ENCODE assay signal across 25 cellular contexts in the genomic region with DNA sequence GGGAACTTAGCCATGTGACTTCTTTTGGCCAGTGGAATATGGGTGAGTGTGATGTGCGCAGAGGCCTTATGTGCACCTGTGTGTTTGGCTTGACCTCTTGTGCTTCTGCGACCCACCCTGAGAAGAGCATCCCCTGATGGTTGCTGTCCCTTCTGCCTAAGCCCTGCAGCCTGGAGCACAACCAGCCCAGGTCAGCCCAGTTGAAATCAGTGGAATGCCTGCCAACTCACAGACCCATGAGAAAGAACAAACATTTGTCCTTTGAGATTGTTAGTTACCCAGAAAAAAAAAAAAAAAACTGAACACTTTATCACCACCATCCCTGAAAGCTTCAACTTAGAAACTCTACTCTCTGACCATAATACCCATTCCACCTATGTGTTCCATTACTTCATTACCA. TPM values are rescaled to one million over a fixed set of nuclear protein-coding genes. Genes with fewer than 3 reads are reported as not detected.
"Had no signal": no experiment of that assay in that cellular context is flagged by ENCODE, and none has a peak within 500 bp of the region (broad histone marks: within the 10 kb centered on the region; RNA-seq: fewer than 3 reads in every experiment).

No MANE protein-coding gene starts in this region.

- H3K4me3 ChIP-seq: cardiac muscle cell had no signal

- H3K27ac ChIP-seq: cardiac muscle cell, WERI-Rb-1 had no signal

- H3K36me3 ChIP-seq: cardiac muscle cell, WERI-Rb-1 had no signal

- ATAC-seq: activated CD8-positive, alpha-beta memory T cell treated with anti-CD3 and anti-CD28 coated beads, Interleukin-2, amount 10 ng/mL, durations not matched to agents 7 days and 5 days had no signal

- DNase-seq: activated CD4-positive, alpha-beta memory T cell treated with anti-CD3 and anti-CD28 coated beads, Interleukin-2, amount 10 ng/mL, durations not matched to agents 7 days and 5 days; activated CD4-positive, alpha-beta T cell treated with anti-CD3 and anti-CD28 coated beads for 1 hour; activated CD4-positive, alpha-beta T cell treated with anti-CD3 and anti-CD28 coated beads for 48 hours; activated CD4-positive, CD25-positive, alpha-beta regulatory T cell; activated CD8-positive, alpha-beta memory T cell treated with anti-CD3 and anti-CD28 coated beads for 24 hours; activated CD8-positive, alpha-beta memory T cell treated with anti-CD3 and anti-CD28 coated beads, Interleukin-2, amount 10 ng/mL, durations not matched to agents 7 days and 5 days; activated CD8-positive, alpha-beta memory T cell treated with anti-CD3 and anti-CD28 coated beads, Interleukin-2, amount 50 U/mL, for 48 hours; activated effector memory CD4-positive, alpha-beta T cell treated with Interleukin-2 at 50 U/mL for 16 hours; activated naive CD4-positive, alpha-beta T cell; activated naive CD4-positive, alpha-beta T cell treated with anti-CD3 and anti-CD28 coated beads, Interleukin-2, amount 50 U/mL, for 16 hours; activated naive CD8-positive, alpha-beta T cell treated with anti-CD3 and anti-CD28 coated beads for 36 hours; activated T-cell treated with anti-CD3 and anti-CD28 coated beads, Interleukin-2, amount 50 U/mL, for 48 hours; amniotic stem cell; aorta; NCI-H1105; NCI-H1417 treated with DMSO at 0.1 percent for 48 hours; NCI-H187 treated with DMSO at 0.1 percent for 48 hours; NCI-H2227 treated with DMSO at 0.1 percent for 48 hours; SIG-M5; T-helper 1 cell; T-helper 2 cell; T-helper 9 cell had no signal

RNA-seq across cellular contexts. Expression of gene PAMR1, which starts 38.5 kb away (rescaled TPM):
- total RNA-seq: activated CD4-positive, alpha-beta memory T cell treated with anti-CD3 and anti-CD28 coated beads, Interleukin-2, amount 10 ng/mL, durations not matched to agents 7 days and 5 days; activated CD8-positive, alpha-beta memory T cell treated with anti-CD3 and anti-CD28 coated beads, Interleukin-2, amount 10 ng/mL, durations not matched to agents 7 days and 5 days; activated naive CD8-positive, alpha-beta T cell treated with anti-CD3 and anti-CD28 coated beads for 36 hours; SK-MEL-5 had no signal
